1 cellular context compared by ENCODE assay signal in genomic region chr1:247357781-247358211, GRCh38.
A peak's percentile ranks its signal among the peaks of the same experiment; 100 is the strongest.
TF ChIP-seq lines count a peak whose summit lies in the region.

No MANE protein-coding gene starts in this region.

TF ChIP-seq in K562, 482 proteins besides CTCF, POLR2A, EP300 and RAD21 (continued from another document):
- TF ChIP-seq, protein P1, sequence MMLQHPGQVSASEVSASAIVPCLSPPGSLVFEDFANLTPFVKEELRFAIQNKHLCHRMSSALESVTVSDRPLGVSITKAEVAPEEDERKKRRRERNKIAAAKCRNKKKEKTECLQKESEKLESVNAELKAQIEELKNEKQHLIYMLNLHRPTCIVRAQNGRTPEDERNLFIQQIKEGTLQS (IDR thresholded peaks at IDR 0.05) = peak; percentile 58; the same call in 1 of the 2 replicates
- TF ChIP-seq, protein P1 (CRISPR knock-in tag; conservative IDR thresholded peaks at IDR 0.05) = no peak
- TF ChIP-seq RAD51 (IDR thresholded peaks at IDR 0.05; ENCODE audit: borderline replicate concordance, low read depth) = no peak
- no peak; the same call in 1 of the 2 replicates for TF ChIP-seq NR2C1 (IDR thresholded peaks at IDR 0.05)
- TF ChIP-seq NR2C1 (tag; IDR thresholded peaks at IDR 0.05) = peak; percentile 73; the same call in 1 of the 2 replicates
- TF ChIP-seq MIER1 (IDR thresholded peaks at IDR 0.05; ENCODE audit: low read depth) = no peak
- TF ChIP-seq HCFC1 (IDR thresholded peaks at IDR 0.05; ENCODE audit: low read depth, low read length) = no peak
- TF ChIP-seq CREM (IDR thresholded peaks at IDR 0.05; ENCODE audit: low read depth) = peak; percentile 47; the same call in 1 of the 2 replicates
- no peak for TF ChIP-seq ELF1 (tag; IDR thresholded peaks at IDR 0.05)
- 0 out of 2 replicates have a peak, but pooled peaks have one; percentile 48 for TF ChIP-seq ARID3B (CRISPR knock-in tag; IDR thresholded peaks at IDR 0.05; ENCODE audit: borderline replicate concordance)
- no peak for TF ChIP-seq MAX (CRISPR knock-in tag; IDR thresholded peaks at IDR 0.05)
- TF ChIP-seq MTA1 (IDR thresholded peaks at IDR 0.05; ENCODE audit: borderline replicate concordance) = no peak
- TF ChIP-seq MLX (CRISPR knock-in tag; conservative IDR thresholded peaks at IDR 0.05) = no peak
- TF ChIP-seq CEBPG (CRISPR knock-in tag; IDR thresholded peaks at IDR 0.05) = no peak
- peak in 1 of 2 experiments; percentile 73; a peak in 1 of 4 replicates for TF ChIP-seq CEBPG (tag; conservative IDR thresholded peaks at IDR 0.05 in 1 of 2, IDR thresholded peaks at IDR 0.05 in 1 of 2)
- peak; percentile 14; the same call in 1 of the 2 replicates for TF ChIP-seq BACH1 (tag; IDR thresholded peaks at IDR 0.05)
- peak; percentile 4; the same call in 1 of the 2 replicates for TF ChIP-seq CEBPB (tag; IDR thresholded peaks at IDR 0.05)
- TF ChIP-seq ATF7 (IDR thresholded peaks at IDR 0.05) = peak; percentile 30; the same call in 1 of the 2 replicates
- TF ChIP-seq GMEB1 (CRISPR knock-in tag; IDR thresholded peaks at IDR 0.05) = no peak
- TF ChIP-seq, protein P2, sequence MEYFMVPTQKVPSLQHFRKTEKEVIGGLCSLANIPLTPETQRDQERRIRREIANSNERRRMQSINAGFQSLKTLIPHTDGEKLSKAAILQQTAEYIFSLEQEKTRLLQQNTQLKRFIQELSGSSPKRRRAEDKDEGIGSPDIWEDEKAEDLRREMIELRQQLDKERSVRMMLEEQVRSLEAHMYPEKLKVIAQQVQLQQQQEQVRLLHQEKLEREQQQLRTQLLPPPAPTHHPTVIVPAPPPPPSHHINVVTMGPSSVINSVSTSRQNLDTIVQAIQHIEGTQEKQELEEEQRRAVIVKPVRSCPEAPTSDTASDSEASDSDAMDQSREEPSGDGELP (CRISPR knock-in tag; IDR thresholded peaks at IDR 0.05; ENCODE audit: borderline replicate concordance) = 0 out of 2 replicates have a peak, but pooled peaks have one; percentile 18
- TF ChIP-seq PHF21A (IDR thresholded peaks at IDR 0.05; ENCODE audit: borderline replicate concordance, low read depth) = no peak
- no peak for TF ChIP-seq ZNF384 (IDR thresholded peaks at IDR 0.05; ENCODE audit: low read depth, low read length)
